In genomic region chrX:2336181-2336580, GRCh38 we compare ENCODE assay signal across 34 cellular contexts.
"Had no signal": no experiment of that assay in that cellular context is flagged by ENCODE, and none has a peak within 500 bp of the region (broad histone marks: within the 10 kb centered on the region; RNA-seq: fewer than 3 reads in every experiment).

No MANE protein-coding gene starts in this region.

- DNase-seq: activated CD4-positive, alpha-beta memory T cell treated with anti-CD3 and anti-CD28 coated beads for 36 hours; activated CD4-positive, alpha-beta T cell treated with anti-CD3 and anti-CD28 coated beads for 36 hours; activated CD4-positive, alpha-beta T cell treated with anti-CD3 and anti-CD28 coated beads, Interleukin-2, amount 10 ng/mL, durations not matched to agents 24 days and 14 days; activated CD4-positive, CD25-positive, alpha-beta regulatory T cell; activated CD4-positive, CD25-positive, alpha-beta regulatory T cell treated with anti-CD3 and anti-CD28 coated beads, Interleukin-2, amount 50 U/mL, for 72 hours; activated CD8-positive, alpha-beta memory T cell treated with anti-CD3 and anti-CD28 coated beads, Interleukin-2, amount 10 ng/mL, durations not matched to agents 7 days and 5 days; activated CD8-positive, alpha-beta memory T cell treated with anti-CD3 and anti-CD28 coated beads, Interleukin-2, amount 50 U/mL, for 4 hours; activated CD8-positive, alpha-beta T cell treated with anti-CD3 and anti-CD28 coated beads, Interleukin-2, amount 10 ng/mL, durations not matched to agents 7 days and 5 days; activated effector memory CD4-positive, alpha-beta T cell treated with anti-CD3 and anti-CD28 coated beads, Interleukin-2, amount 50 U/mL, for 16 hours; activated naive CD4-positive, alpha-beta T cell treated with anti-CD3 and anti-CD28 coated beads for 36 hours; activated naive CD8-positive, alpha-beta T cell treated with anti-CD3 and anti-CD28 coated beads for 36 hours; activated naive CD8-positive, alpha-beta T cell treated with anti-CD3 and anti-CD28 coated beads, Interleukin-2, amount 50 U/mL, for 24 hours; activated T-cell treated with anti-CD3 and anti-CD28 coated beads, Interleukin-2, amount 50 U/mL, for 1 hour; activated T-cell treated with anti-CD3 and anti-CD28 coated beads, Interleukin-2, amount 50 U/mL, for 48 hours; anterior cingulate cortex; cortex of kidney; dermis blood vessel endothelial cell; effector CD4-positive, alpha-beta T cell; effector memory CD8-positive, alpha-beta T cell; esophagus squamous epithelium; foreskin keratinocyte; gastrocnemius medialis; glutamatergic neuron; heart left ventricle; T-helper 1 cell; T-helper 17 cell; T1000 had no signal

- H3K4me3 ChIP-seq: adrenal gland, esophagus squamous epithelium, gastrocnemius medialis, heart left ventricle had no signal

- H3K27me3 Mint-ChIP-seq: activated CD4-positive, alpha-beta memory T cell treated with anti-CD3 and anti-CD28 coated beads for 36 hours; activated CD4-positive, alpha-beta T cell treated with anti-CD3 and anti-CD28 coated beads for 36 hours; activated CD4-positive, alpha-beta T cell treated with anti-CD3 and anti-CD28 coated beads, Interleukin-2, amount 10 ng/mL, durations not matched to agents 24 days and 14 days; activated CD8-positive, alpha-beta memory T cell treated with anti-CD3 and anti-CD28 coated beads, Interleukin-2, amount 10 ng/mL, durations not matched to agents 7 days and 5 days; activated naive CD4-positive, alpha-beta T cell treated with anti-CD3 and anti-CD28 coated beads, Interleukin-2, amount 50 U/mL, for 24 hours; activated naive CD8-positive, alpha-beta T cell treated with anti-CD3 and anti-CD28 coated beads for 36 hours; activated naive CD8-positive, alpha-beta T cell treated with anti-CD3 and anti-CD28 coated beads, Interleukin-2, amount 50 U/mL, for 24 hours; central memory CD8-positive, alpha-beta T cell; effector memory CD8-positive, alpha-beta T cell; T-helper 17 cell had no signal

- H3K4me3 Mint-ChIP-seq: activated CD4-positive, alpha-beta memory T cell treated with anti-CD3 and anti-CD28 coated beads for 36 hours; activated CD4-positive, alpha-beta T cell treated with anti-CD3 and anti-CD28 coated beads for 36 hours; activated CD4-positive, alpha-beta T cell treated with anti-CD3 and anti-CD28 coated beads, Interleukin-2, amount 10 ng/mL, durations not matched to agents 24 days and 14 days; activated CD8-positive, alpha-beta memory T cell treated with anti-CD3 and anti-CD28 coated beads, Interleukin-2, amount 10 ng/mL, durations not matched to agents 7 days and 5 days; activated CD8-positive, alpha-beta T cell treated with anti-CD3 and anti-CD28 coated beads, Interleukin-2, amount 10 ng/mL, durations not matched to agents 7 days and 5 days; activated naive CD4-positive, alpha-beta T cell treated with anti-CD3 and anti-CD28 coated beads for 36 hours; activated naive CD4-positive, alpha-beta T cell treated with anti-CD3 and anti-CD28 coated beads, Interleukin-2, amount 50 U/mL, for 24 hours; activated naive CD8-positive, alpha-beta T cell treated with anti-CD3 and anti-CD28 coated beads for 36 hours; activated naive CD8-positive, alpha-beta T cell treated with anti-CD3 and anti-CD28 coated beads, Interleukin-2, amount 50 U/mL, for 24 hours; activated T-helper 1 cell treated with anti-CD3 and anti-CD28 coated beads, Interleukin-12 subunit alpha, Interleukin-12 subunit beta, Interleukin-2, Interleukin-4 antibody, amounts not matched to agents 30 ng/mL and 10 ng/mL and 1 ng/mL, durations not matched to agents 14 hours and 24 hours and 36 hours; brain; central memory CD8-positive, alpha-beta T cell; effector memory CD8-positive, alpha-beta T cell; T-helper 17 cell; T-helper 2 cell treated with Interferon-gamma antibody and Interleukin-4, amounts not matched to agents 5 μg/mL and 100 μg/mL, for 36 hours had no signal

- H3K27ac Mint-ChIP-seq: activated CD4-positive, alpha-beta memory T cell treated with anti-CD3 and anti-CD28 coated beads for 36 hours; activated CD4-positive, alpha-beta T cell treated with anti-CD3 and anti-CD28 coated beads for 36 hours; activated CD4-positive, alpha-beta T cell treated with anti-CD3 and anti-CD28 coated beads, Interleukin-2, amount 10 ng/mL, durations not matched to agents 24 days and 14 days; activated CD8-positive, alpha-beta memory T cell treated with anti-CD3 and anti-CD28 coated beads, Interleukin-2, amount 10 ng/mL, durations not matched to agents 7 days and 5 days; activated CD8-positive, alpha-beta T cell treated with anti-CD3 and anti-CD28 coated beads, Interleukin-2, amount 10 ng/mL, durations not matched to agents 7 days and 5 days; activated naive CD4-positive, alpha-beta T cell treated with anti-CD3 and anti-CD28 coated beads for 36 hours; activated naive CD4-positive, alpha-beta T cell treated with anti-CD3 and anti-CD28 coated beads, Interleukin-2, amount 50 U/mL, for 24 hours; activated naive CD8-positive, alpha-beta T cell treated with anti-CD3 and anti-CD28 coated beads for 36 hours; activated naive CD8-positive, alpha-beta T cell treated with anti-CD3 and anti-CD28 coated beads, Interleukin-2, amount 50 U/mL, for 24 hours; activated T-helper 1 cell treated with anti-CD3 and anti-CD28 coated beads, Interleukin-12 subunit alpha, Interleukin-12 subunit beta, Interleukin-2, Interleukin-4 antibody, amounts not matched to agents 30 ng/mL and 10 ng/mL and 1 ng/mL, durations not matched to agents 14 hours and 24 hours and 36 hours; activated T-helper 2 cell treated with anti-CD3 and anti-CD28 coated beads, Interferon-gamma antibody, Interleukin-2, Interleukin-4, amounts not matched to agents 10 μg/mL and 5 μg/mL and 100 μg/mL, durations not matched to agents 14 hours and 24 hours and 36 hours; brain; effector memory CD8-positive, alpha-beta T cell; T-helper 17 cell; T-helper 2 cell treated with Interferon-gamma antibody and Interleukin-4, amounts not matched to agents 5 μg/mL and 100 μg/mL, for 36 hours had no signal

- H3K4me1 Mint-ChIP-seq: activated CD4-positive, alpha-beta T cell treated with anti-CD3 and anti-CD28 coated beads for 36 hours; activated CD4-positive, alpha-beta T cell treated with anti-CD3 and anti-CD28 coated beads, Interleukin-2, amount 10 ng/mL, durations not matched to agents 24 days and 14 days; activated CD8-positive, alpha-beta memory T cell treated with anti-CD3 and anti-CD28 coated beads, Interleukin-2, amount 10 ng/mL, durations not matched to agents 7 days and 5 days; activated naive CD4-positive, alpha-beta T cell treated with anti-CD3 and anti-CD28 coated beads, Interleukin-2, amount 50 U/mL, for 24 hours; activated naive CD8-positive, alpha-beta T cell treated with anti-CD3 and anti-CD28 coated beads for 36 hours; T-helper 17 cell had no signal

- ATAC-seq: activated CD4-positive, alpha-beta T cell treated with anti-CD3 and anti-CD28 coated beads for 36 hours; activated CD8-positive, alpha-beta memory T cell treated with anti-CD3 and anti-CD28 coated beads, Interleukin-2, amount 10 ng/mL, durations not matched to agents 7 days and 5 days; activated CD8-positive, alpha-beta T cell treated with anti-CD3 and anti-CD28 coated beads, Interleukin-2, amount 10 ng/mL, durations not matched to agents 7 days and 5 days; activated naive CD8-positive, alpha-beta T cell treated with anti-CD3 and anti-CD28 coated beads, Interleukin-2, amount 50 U/mL, for 24 hours; effector memory CD8-positive, alpha-beta T cell; foreskin keratinocyte; gastrocnemius medialis; heart left ventricle; T-helper 17 cell had no signal
